Comparison of ENCODE assay signal across 10 cellular contexts in genomic region chr5:133655966-133656365, GRCh38. TPM values are rescaled to one million over a fixed set of nuclear protein-coding genes. Genes with fewer than 3 reads are reported as not detected.
"Had no signal": no experiment of that assay in that cellular context is flagged by ENCODE, and none has a peak within 500 bp of the region (broad histone marks: within the 10 kb centered on the region; RNA-seq: fewer than 3 reads in every experiment).

No MANE protein-coding gene starts in this region.

- H3K36me3 ChIP-seq: HAP-1 had no signal

- H3K4me3 ChIP-seq: GM23248, GM23338, HAP-1 had no signal

- H3K27ac ChIP-seq: GM23248 had no signal

- FAIRE-seq: H1, H54 had no signal

- DNase-seq: GM23248, GOT3, H7, H9, HCEC 1CT, HFFc6 had no signal

- H3K4me1 ChIP-seq: HAP-1 had no signal

- H3K9me3 ChIP-seq: HAP-1 had no signal

RNA-seq across cellular contexts. Expression of gene FSTL4, which starts 43.6 kb away (rescaled TPM):
- total RNA-seq: GM23248, HFFc6 had no signal
